ENCODE assay signal across 8 cellular contexts in the genomic region with DNA sequence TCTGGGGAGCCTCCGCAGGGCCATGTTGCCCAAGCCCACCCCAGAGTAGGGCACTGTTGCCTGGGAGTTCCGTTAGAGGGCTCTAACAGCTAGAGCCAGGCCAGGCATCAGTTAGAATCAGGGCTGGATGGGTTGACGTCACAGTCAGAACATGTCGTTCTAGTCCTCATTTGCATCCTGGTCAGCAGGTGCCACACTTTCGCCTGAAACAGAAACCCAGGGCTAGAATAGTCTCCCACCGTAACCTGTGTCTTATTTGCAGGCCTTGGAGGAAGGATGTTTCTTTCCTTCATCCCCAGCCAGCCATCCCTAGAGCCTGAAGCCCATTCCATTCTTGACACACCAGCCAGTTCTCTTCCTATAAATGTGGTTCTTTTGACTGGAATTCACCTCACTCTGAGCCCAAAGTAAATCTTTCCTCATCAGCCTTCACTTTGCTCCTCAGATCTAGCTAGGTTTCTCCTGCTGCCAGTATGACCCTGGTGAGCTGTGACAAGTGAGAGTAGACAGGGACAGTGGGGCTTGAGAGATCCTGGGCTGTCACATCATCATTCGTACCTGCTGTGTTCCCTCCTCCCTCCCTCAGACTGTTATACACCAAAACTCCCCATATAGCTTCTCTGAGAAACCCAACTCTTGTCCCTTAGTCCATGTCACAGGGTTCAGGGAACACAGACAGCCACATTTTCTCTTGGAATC. TPM values are rescaled to one million over a fixed set of nuclear protein-coding genes. Genes with fewer than 3 reads are reported as not detected.
A peak's percentile ranks its signal among the peaks of the same experiment; 100 is the strongest.
DNase-seq lines count a peak whose midpoint lies in the region; ATAC-seq and TF ChIP-seq lines count a peak whose summit lies in the region.

No MANE protein-coding gene starts in this region.

- intact Hi-C loops in Right ventricle myocardium inferior (cut with DNase I), result loop anchor here (1.0 kb wide), 1 partner anchor 33 kb away; the partner anchor contains the start of gene HNRNPUL1
- intact Hi-C loops in cardiac septum (cut with DNase I), result loop anchor here (2.0 kb wide), 1 partner anchor 33 kb away; the partner anchor contains the start of gene HNRNPUL1

- in situ Hi-C loops in brain microvascular endothelial cell (cut with HindIII; ENCODE audit: low pct_ligation_motif_present, low sequenced_read_pairs), result no loop called here

- H3K36me3 ChIP-seq in brain microvascular endothelial cell (replicated peaks), result peaks cover 90% of the 10 kb centered on the region
- H3K36me3 ChIP-seq in neutrophil, result peaks cover 91% of the 10 kb centered on the region

- DNase-seq in Right ventricle myocardium inferior (ENCODE audit: missing footprints), result no peak
- no peak for DNase-seq in cardiac septum (ENCODE audit: low spot score)
- DNase-seq in brain microvascular endothelial cell, result no peak
- DNase-seq in NCI-H524 (lab: John Stamatoyannopoulos, UW), result no peak
- DNase-seq in activated CD4-positive, CD25-positive, alpha-beta regulatory T cell treated with anti-CD3 and anti-CD28 coated beads, Interleukin-2, amount 50 U/mL, for 72 hours, result no peak
- no peak for DNase-seq in ureter (ENCODE audit: low spot score)

- H3K4me1 ChIP-seq in neutrophil (ENCODE audit: control insufficient read depth in 1 of 2, insufficient read depth in 1 of 2, low read depth in 1 of 2, low read length in 1 of 2), result peaks cover 6 to 9% of the 10 kb centered on the region in 2 experiments

- H3K27me3 ChIP-seq in brain microvascular endothelial cell (replicated peaks) (no peaks in the 10 kb centered on the region), neutrophil (no peaks in the 10 kb centered on the region)

- H3K9me3 ChIP-seq in neutrophil, result no peaks in the 10 kb centered on the region

- TF ChIP-seq CTCF in brain microvascular endothelial cell (IDR thresholded peaks at IDR 0.05; ENCODE audit: low read depth, low read length, missing control alignments), result no peak
- TF ChIP-seq CTCF in neutrophil (IDR thresholded peaks at IDR 0.05), result no peak

- ATAC-seq in Right ventricle myocardium inferior (peak; percentile 9), HG03196 (IDR thresholded peaks at IDR 0.05; ENCODE audit: unreplicated experiment) (peak; percentile 65)

- H3K27ac ChIP-seq in brain microvascular endothelial cell (peak overlapping the region; percentile 83), neutrophil (peak overlapping the region; percentile 44)

- H3K4me3 ChIP-seq in brain microvascular endothelial cell (ENCODE audit: low read depth, low read length) (no peak overlapping the region), neutrophil (ENCODE audit: low read depth in 1 of 2, low read length in 1 of 2) (no peak overlapping the region)

RNA-seq across cellular contexts. Expression of gene CCDC97, which starts 12.2 kb away (rescaled TPM):
- 14.6 TPM for total RNA-seq in Right ventricle myocardium inferior
- total RNA-seq in cardiac septum, result 17.0 TPM
- 38.3 TPM for total RNA-seq in ureter

RNA-seq across cellular contexts. Expression of gene HNRNPUL1, which starts 33.6 kb away (rescaled TPM):
- total RNA-seq in Right ventricle myocardium inferior (110 TPM), cardiac septum (109 TPM), ureter (183 TPM)

RNA-seq across cellular contexts. Expression of gene TGFB1, which starts 55.9 kb away (rescaled TPM):
- 15.0 TPM for total RNA-seq in Right ventricle myocardium inferior
- total RNA-seq in cardiac septum, result 26.4 TPM
- 26.3 TPM for total RNA-seq in ureter
